In genomic region chr20:4638826-4639225, GRCh38 we compare ENCODE assay signal across 24 cellular contexts. TPM values are rescaled to one million over a fixed set of nuclear protein-coding genes. Genes with fewer than 3 reads are reported as not detected.
A peak's percentile ranks its signal among the peaks of the same experiment; 100 is the strongest.
DNase-seq lines count a peak whose midpoint lies in the region; ATAC-seq and TF ChIP-seq lines count a peak whose summit lies in the region.
"Had no signal": no experiment of that assay in that cellular context is flagged by ENCODE, and none has a peak within 500 bp of the region (broad histone marks: within the 10 kb centered on the region; RNA-seq: fewer than 3 reads in every experiment).

No MANE protein-coding gene starts in this region.

- no peak overlapping the region for H3K9ac ChIP-seq in mammary epithelial cell (ENCODE audit: insufficient read depth, low read length)
- H3K9ac ChIP-seq: BLaER1 treated with 17β-estradiol and CSF1 and Interleukin-3, amounts not matched to agents 10 nM and 100 nM had no signal

- TF ChIP-seq POLR2A in breast epithelium (IDR thresholded peaks at IDR 0.05) = no peak

- WGBS in mammary epithelial cell (ENCODE audit: low coverage, missing lambda C conversion rate) = 17% methylated on average over 5 of the region's 5 CpGs

- CTCF ChIA-PET in MCF 10A (lab: Yijun Ruan, JAX) (interaction anchor here (0.7 to 1.7 kb wide), 2 partner anchors 26 to 137 kb away, joined by 4 to 10 read pairs; no protein-coding TSS in a partner anchor), mammary epithelial cell (lab: Charles Lee; ENCODE audit: low non-redundant PET) (interaction anchor here (0.7 kb wide), 1 partner anchor 51 kb away, joined by 3 read pairs; no protein-coding TSS in a partner anchor)

- H3K27ac Mint-ChIP-seq in MCF 10A (ENCODE audit: low read depth, unreplicated experiment) (no peak overlapping the region), chondrocyte (ENCODE audit: unreplicated experiment) (no peak overlapping the region)
- H3K27ac Mint-ChIP-seq: B cell; CD4-positive, alpha-beta T cell had no signal

- H3K4me1 Mint-ChIP-seq in MCF 10A (ENCODE audit: insufficient read depth, unreplicated experiment) (peaks cover 5% of the 10 kb centered on the region), chondrocyte (ENCODE audit: low read depth) (no peaks in the 10 kb centered on the region)
- H3K4me1 Mint-ChIP-seq: B cell; CD8-positive, alpha-beta memory T cell had no signal

- H3K27me3 ChIP-seq in breast epithelium (no peaks in the 10 kb centered on the region), mammary epithelial cell (ENCODE audit: insufficient read depth, low read length) (no peaks in the 10 kb centered on the region)
- H3K27me3 ChIP-seq: BLaER1 treated with 17β-estradiol and CSF1 and Interleukin-3, amounts not matched to agents 10 nM and 100 nM had no signal

- no peak for ATAC-seq in GM19463 (IDR thresholded peaks at IDR 0.05; ENCODE audit: unreplicated experiment)
- ATAC-seq: A549, GM12878 had no signal

- H3K4me2 ChIP-seq in mammary epithelial cell (ENCODE audit: insufficient read depth, low read depth, low read length) = peak overlapping the region; percentile 33
- H3K4me2 ChIP-seq: A549; BLaER1 treated with 17β-estradiol and CSF1 and Interleukin-3, amounts not matched to agents 10 nM and 100 nM had no signal

- no peak overlapping the region for H3K4me3 Mint-ChIP-seq in MCF 10A (ENCODE audit: unreplicated experiment)
- H3K4me3 Mint-ChIP-seq in chondrocyte (ENCODE audit: unreplicated experiment) = no peak overlapping the region
- H3K4me3 Mint-ChIP-seq: B cell; CD4-positive, alpha-beta T cell; CD8-positive, alpha-beta memory T cell had no signal

- no peak overlapping the region for H2AFZ ChIP-seq in mammary epithelial cell (ENCODE audit: low read depth, low read length)

- H3K27me3 Mint-ChIP-seq in MCF 10A (ENCODE audit: insufficient read depth, unreplicated experiment) (no peaks in the 10 kb centered on the region), chondrocyte (ENCODE audit: low read depth) (peaks cover 30% of the 10 kb centered on the region)

- H3K4me1 ChIP-seq in breast epithelium = no peaks in the 10 kb centered on the region
- H3K4me1 ChIP-seq in mammary epithelial cell (ENCODE audit: insufficient read depth, low read length) = peaks cover 23% of the 10 kb centered on the region
- H3K4me1 ChIP-seq: A549 had no signal

- no peak overlapping the region for H3K27ac ChIP-seq in breast epithelium
- no peak overlapping the region for H3K27ac ChIP-seq in mammary epithelial cell (ENCODE audit: insufficient read depth, low read depth, low read length)
- H3K27ac ChIP-seq: 22Rv1; A549; BLaER1 treated with 17β-estradiol and CSF1 and Interleukin-3, amounts not matched to agents 10 nM and 100 nM; C4-2B had no signal

- dilution Hi-C loops in mammary epithelial cell (cut with HindIII; ENCODE audit: low sequenced_read_pairs) = no loop called here

- no peak for TF ChIP-seq CTCF in MCF 10A (IDR thresholded peaks at IDR 0.05; ENCODE audit: unreplicated experiment)
- no peak for TF ChIP-seq CTCF in breast epithelium (IDR thresholded peaks at IDR 0.05)
- no peak for TF ChIP-seq CTCF in mammary epithelial cell (conservative IDR thresholded peaks at IDR 0.05 in 1 of 2, IDR thresholded peaks at IDR 0.05 in 1 of 2; ENCODE audit: extremely low read depth in 1 of 2, insufficient read depth in 1 of 2, low read depth in 1 of 2, low read length in 2 of 2)
- no peak for TF ChIP-seq CTCF in epithelial cell of esophagus (IDR thresholded peaks at IDR 0.05; ENCODE audit: insufficient read depth, low read depth, low read length, missing control alignments)
- TF ChIP-seq CTCF in chondrocyte (IDR thresholded peaks at IDR 0.05) = no peak

- intact Hi-C loops in MCF 10A (cut with micrococcal nuclease) = no loop called here
- intact Hi-C loops in breast epithelium (cut with DNase I; ENCODE audit: low total_unique reads) = no loop called here
- intact Hi-C loops in mammary epithelial cell (cut with micrococcal nuclease) = loop anchor here (2.0 kb wide), 1 partner anchor 28 kb away; no protein-coding TSS in a partner anchor
- intact Hi-C loops in cardiac septum (cut with DNase I) = no loop called here

- DNase-seq in MCF 10A (ENCODE audit: unreplicated experiment) = peak; percentile 35
- no peak for DNase-seq in breast epithelium (ENCODE audit: low spot score in 2 of 2)
- peak; percentile 69 for DNase-seq in mammary epithelial cell
- peak; percentile 73 for DNase-seq in epithelial cell of esophagus (ENCODE audit: low read depth)
- no peak for DNase-seq in cardiac septum (ENCODE audit: low spot score)
- no peak for DNase-seq in chondrocyte (ENCODE audit: low spot score)
- DNase-seq: AML-193; CD4-positive, alpha-beta T cell; CD8-positive, alpha-beta memory T cell; COR-L47; DMS 273 treated with DMSO at 0.1 percent for 48 hours; DMS153; DMS53; DMS79; DND-41; EL; GDM1 had no signal

- H3K9me3 ChIP-seq in breast epithelium (no peaks in the 10 kb centered on the region), mammary epithelial cell (replicated peaks; ENCODE audit: insufficient read depth, low read length) (no peaks in the 10 kb centered on the region)

- H3K36me3 Mint-ChIP-seq in MCF 10A (ENCODE audit: insufficient read depth, unreplicated experiment) (no peaks in the 10 kb centered on the region), chondrocyte (ENCODE audit: low read depth) (no peaks in the 10 kb centered on the region)

- H3K9me3 Mint-ChIP-seq in MCF 10A (ENCODE audit: unreplicated experiment) (no peaks in the 10 kb centered on the region), chondrocyte (ENCODE audit: low read depth) (no peaks in the 10 kb centered on the region)
- H3K9me3 Mint-ChIP-seq: CD4-positive, alpha-beta T cell had no signal

- POLR2A ChIA-PET in MCF 10A (lab: Yijun Ruan, JAX) = interaction anchor here (0.7 to 2.6 kb wide), 3 partner anchors 8 to 124 kb away, joined by 3 to 20 read pairs (median 4); no protein-coding TSS in a partner anchor

- in situ Hi-C loops in mammary epithelial cell (cut with MboI; ENCODE audit: low sequenced_read_pairs in 2 of 2) = no loop called here

- BruUV-seq in MCF 10A (replicated peaks; lab: Mats Ljungman, UMichigan) (no TSS peak), mammary epithelial cell (replicated peaks; lab: Mats Ljungman, UMichigan) (no TSS peak)

- H3K36me3 ChIP-seq in breast epithelium (no peaks in the 10 kb centered on the region), mammary epithelial cell (ENCODE audit: insufficient read depth, low read length) (no peaks in the 10 kb centered on the region)
- H3K36me3 ChIP-seq: BLaER1 treated with 17β-estradiol and CSF1 and Interleukin-3, amounts not matched to agents 10 nM and 100 nM had no signal

- no peaks in the 10 kb centered on the region for H4K20me1 ChIP-seq in mammary epithelial cell (ENCODE audit: insufficient read depth, low read length)
- H4K20me1 ChIP-seq: BLaER1 treated with 17β-estradiol and CSF1 and Interleukin-3, amounts not matched to agents 10 nM and 100 nM had no signal

- H3K79me2 ChIP-seq in mammary epithelial cell (ENCODE audit: insufficient read depth, low read length) = no peaks in the 10 kb centered on the region

- no peak overlapping the region for H3K4me3 ChIP-seq in breast epithelium
- no peak overlapping the region for H3K4me3 ChIP-seq in mammary epithelial cell (replicated peaks in 1 of 3; ENCODE audit: insufficient read depth in 1 of 3, low read depth in 2 of 3, low read length in 3 of 3)
- no peak overlapping the region for H3K4me3 ChIP-seq in epithelial cell of esophagus (ENCODE audit: low read length)
- H3K4me3 ChIP-seq: A549; BLaER1 treated with 17β-estradiol and CSF1 and Interleukin-3, amounts not matched to agents 10 nM and 100 nM; GM12878 had no signal

RNA-seq across cellular contexts. Expression of gene PRNP, which starts 47.4 kb away (rescaled TPM):
- total RNA-seq in MCF 10A (2022) = 281 and 317 TPM in 2 replicates
- 100 to 1,000 TPM in 2 of 3 donors, 10 to 100 TPM in 1; 88.2 to 145 (median 124) TPM for total RNA-seq in breast epithelium
- 100 to 1,000 TPM; 676 to 841 TPM for total RNA-seq in mammary epithelial cell
- 1,147 TPM for polyA plus RNA-seq in mammary epithelial cell
- 442 TPM for polyA minus RNA-seq in mammary epithelial cell
- 127 TPM for total RNA-seq in cardiac septum
- 69.8 to 93.6 TPM (median 92.9 TPM) in 3 replicates for total RNA-seq in chondrocyte

Comparison
In these comparisons a context has a peak if more than half of its experiments do, and no peak if none do; other contexts are left out.
1. DNase-seq: peak in MCF 10A (single experiment), mammary epithelial cell (single experiment) and epithelial cell of esophagus (single experiment); none in breast epithelium (0 of 2), cardiac septum (single experiment) and chondrocyte (single experiment).